Comparison of ENCODE assay signal across 9 cellular contexts in genomic region chr14:69667938-69668336, GRCh38. TPM values are rescaled to one million over a fixed set of nuclear protein-coding genes. Genes with fewer than 3 reads are reported as not detected.
A peak's percentile ranks its signal among the peaks of the same experiment; 100 is the strongest.
DNase-seq lines count a peak whose midpoint lies in the region; ATAC-seq and TF ChIP-seq lines count a peak whose summit lies in the region.
"Had no signal": no experiment of that assay in that cellular context is flagged by ENCODE, and none has a peak within 500 bp of the region (broad histone marks: within the 10 kb centered on the region; RNA-seq: fewer than 3 reads in every experiment).

No MANE protein-coding gene starts in this region.

- no peaks in the 10 kb centered on the region for H3K9me3 ChIP-seq in tibial artery

- ATAC-seq in HG02840 (IDR thresholded peaks at IDR 0.05; ENCODE audit: low FRiP score, unreplicated experiment), result peak; percentile 40
- ATAC-seq in activated CD8-positive, alpha-beta T cell treated with anti-CD3 and anti-CD28 coated beads, Interleukin-2, amount 10 ng/mL, durations not matched to agents 7 days and 5 days, result peak; percentile 10
- ATAC-seq: SK-N-SH treated with all-trans-retinoic acid at 6 μM for 48 hours had no signal

- H3K4me3 Mint-ChIP-seq in activated naive CD4-positive, alpha-beta T cell treated with anti-CD3 and anti-CD28 coated beads for 36 hours, result peak overlapping the region; percentile 37
- H3K4me3 Mint-ChIP-seq in activated CD8-positive, alpha-beta T cell treated with anti-CD3 and anti-CD28 coated beads, Interleukin-2, amount 10 ng/mL, durations not matched to agents 7 days and 5 days, result peak overlapping the region; percentile 9

- CTCF ChIA-PET in activated naive CD4-positive, alpha-beta T cell treated with anti-CD3 and anti-CD28 coated beads for 36 hours (lab: Charles Lee), result interaction anchor here (0.6 to 1.2 kb wide), 6 partner anchors 10 to 47 kb away, joined by 3 to 5 read pairs (median 3); no protein-coding TSS in a partner anchor
- CTCF ChIA-PET in activated CD8-positive, alpha-beta T cell treated with anti-CD3 and anti-CD28 coated beads, Interleukin-2, amount 10 ng/mL, durations not matched to agents 7 days and 5 days (lab: Charles Lee), result interaction anchor here (0.6 to 1.3 kb wide), 3 partner anchors 18 to 529 kb away, joined by 3 read pairs; partner anchors contain the start of gene SUSD6

- H3K27me3 Mint-ChIP-seq in activated naive CD4-positive, alpha-beta T cell treated with anti-CD3 and anti-CD28 coated beads for 36 hours (ENCODE audit: low read depth), result no peaks in the 10 kb centered on the region
- H3K27me3 Mint-ChIP-seq in activated CD8-positive, alpha-beta T cell treated with anti-CD3 and anti-CD28 coated beads, Interleukin-2, amount 10 ng/mL, durations not matched to agents 7 days and 5 days (ENCODE audit: low read depth), result no peaks in the 10 kb centered on the region

- no peaks in the 10 kb centered on the region for H3K27me3 ChIP-seq in tibial artery

- H3K36me3 Mint-ChIP-seq in activated naive CD4-positive, alpha-beta T cell treated with anti-CD3 and anti-CD28 coated beads for 36 hours (ENCODE audit: low read depth), result peaks cover 41% of the 10 kb centered on the region
- peaks cover 56% of the 10 kb centered on the region for H3K36me3 Mint-ChIP-seq in activated CD8-positive, alpha-beta T cell treated with anti-CD3 and anti-CD28 coated beads, Interleukin-2, amount 10 ng/mL, durations not matched to agents 7 days and 5 days (ENCODE audit: low read depth)

- TF ChIP-seq CTCF in tibial artery (IDR thresholded peaks at IDR 0.05), result no peak

- peak overlapping the region; percentile 89 for H3K27ac Mint-ChIP-seq in activated naive CD4-positive, alpha-beta T cell treated with anti-CD3 and anti-CD28 coated beads for 36 hours
- H3K27ac Mint-ChIP-seq in activated CD8-positive, alpha-beta T cell treated with anti-CD3 and anti-CD28 coated beads, Interleukin-2, amount 10 ng/mL, durations not matched to agents 7 days and 5 days, result peak overlapping the region; percentile 77

- DNase-seq in activated naive CD4-positive, alpha-beta T cell treated with anti-CD3 and anti-CD28 coated beads for 36 hours, result peak; percentile 26
- no peak for DNase-seq in activated naive CD4-positive, alpha-beta T cell treated with anti-CD3 and anti-CD28 coated beads, Interleukin-2, amount 50 U/mL, for 16 hours
- no peak for DNase-seq in activated CD8-positive, alpha-beta T cell treated with anti-CD3 and anti-CD28 coated beads, Interleukin-2, amount 10 ng/mL, durations not matched to agents 7 days and 5 days
- DNase-seq in tibial artery (no peak), putamen (ENCODE audit: low spot score) (no peak), EL (no peak), DMS153 treated with DMSO at 0.1 percent for 48 hours (lab: John Stamatoyannopoulos, UW; ENCODE audit: unreplicated experiment) (no peak)

- H3K9me3 Mint-ChIP-seq in activated naive CD4-positive, alpha-beta T cell treated with anti-CD3 and anti-CD28 coated beads for 36 hours, result no peaks in the 10 kb centered on the region
- no peaks in the 10 kb centered on the region for H3K9me3 Mint-ChIP-seq in activated CD8-positive, alpha-beta T cell treated with anti-CD3 and anti-CD28 coated beads, Interleukin-2, amount 10 ng/mL, durations not matched to agents 7 days and 5 days (ENCODE audit: insufficient read depth)

- peaks cover 94% of the 10 kb centered on the region for H3K4me1 Mint-ChIP-seq in activated naive CD4-positive, alpha-beta T cell treated with anti-CD3 and anti-CD28 coated beads for 36 hours (ENCODE audit: low read depth)
- H3K4me1 Mint-ChIP-seq in activated CD8-positive, alpha-beta T cell treated with anti-CD3 and anti-CD28 coated beads, Interleukin-2, amount 10 ng/mL, durations not matched to agents 7 days and 5 days (ENCODE audit: low read depth), result peaks cover 77% of the 10 kb centered on the region

- H3K4me3 ChIP-seq in tibial artery, result no peak overlapping the region

- intact Hi-C loops in activated naive CD4-positive, alpha-beta T cell treated with anti-CD3 and anti-CD28 coated beads for 36 hours (cut with micrococcal nuclease), result loop anchor here (1.0 kb wide), 1 partner anchor 7 kb away; no protein-coding TSS in a partner anchor
- intact Hi-C loops in tibial artery (cut with DNase I; ENCODE audit: low total_unique reads), result loop anchor here (10.0 kb wide), 1 partner anchor 53 kb away; the partner anchor contains the start of gene SUSD6

- no peaks in the 10 kb centered on the region for H3K36me3 ChIP-seq in tibial artery

- H3K4me1 ChIP-seq in tibial artery, result peaks cover 0 to 96% (median 78%) of the 10 kb centered on the region in 4 donors

- H3K27ac ChIP-seq in tibial artery, result peak overlapping the region; percentile 25 to 76

- POLR2A ChIA-PET in activated CD8-positive, alpha-beta T cell treated with anti-CD3 and anti-CD28 coated beads, Interleukin-2, amount 10 ng/mL, durations not matched to agents 7 days and 5 days (lab: Charles Lee), result interaction anchor here (1.1 to 1.6 kb wide), 2 partner anchors 56 to 99 kb away, joined by 5 read pairs; partner anchors contain the start of genes SRSF5 and SUSD6

RNA-seq across cellular contexts. Expression of gene SUSD6, which starts 56.5 kb away (rescaled TPM):
- total RNA-seq in activated naive CD4-positive, alpha-beta T cell treated with anti-CD3 and anti-CD28 coated beads for 36 hours, result 10 to 100 TPM; 66.6 to 69.7 TPM
- total RNA-seq in activated CD8-positive, alpha-beta T cell treated with anti-CD3 and anti-CD28 coated beads, Interleukin-2, amount 10 ng/mL, durations not matched to agents 7 days and 5 days, result 10 to 100 TPM; 40.0 to 43.1 TPM
